8 cellular contexts compared by ENCODE assay signal in the genomic region with DNA sequence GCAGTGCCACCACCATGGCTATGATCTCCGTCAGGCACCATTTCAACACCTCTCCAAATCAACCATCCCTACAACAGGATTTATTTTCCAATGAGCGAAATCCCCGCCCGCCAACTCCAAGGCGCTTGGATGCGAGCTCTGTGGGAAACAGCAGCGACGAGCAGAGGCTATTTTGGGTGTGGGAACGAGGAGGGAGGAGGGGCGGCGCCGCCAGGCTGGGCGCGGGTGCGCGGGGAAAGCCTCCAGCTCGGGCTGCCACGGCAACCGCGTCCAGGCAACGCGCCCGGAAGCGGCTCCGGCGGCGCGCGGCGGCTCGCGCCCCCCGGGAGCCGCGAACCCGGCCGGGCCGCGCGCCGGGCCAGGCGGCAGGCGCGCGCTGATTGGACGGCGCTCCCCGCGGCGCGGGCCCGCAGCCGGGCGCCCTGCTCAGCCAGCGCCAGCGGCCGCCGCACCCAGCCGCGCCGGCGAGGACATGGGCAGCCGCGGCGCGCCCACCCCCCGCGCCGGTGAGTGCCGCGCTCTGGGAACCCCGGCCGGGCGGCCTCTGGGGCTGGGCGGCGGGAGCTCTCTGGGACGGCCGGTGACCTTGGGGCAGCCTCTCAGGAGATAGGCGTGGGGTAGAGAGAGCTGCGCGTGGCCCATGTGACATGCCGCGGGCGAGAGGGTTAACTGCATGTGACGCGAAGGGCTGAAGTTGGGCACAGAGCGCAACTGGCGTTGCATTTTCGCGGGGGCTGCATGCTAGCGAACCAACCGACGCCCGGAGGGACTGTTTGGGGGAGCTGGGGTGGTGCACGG. TPM values are rescaled to one million over a fixed set of nuclear protein-coding genes. Genes with fewer than 3 reads are reported as not detected.
DNase-seq lines count a peak whose midpoint lies in the region; ATAC-seq and TF ChIP-seq lines count a peak whose summit lies in the region.

A gene (plus strand): TSS at position 410 of the 798 bp plus-strand sequence. CDS start 20,441 bp downstream, outside the sequence.

- no peaks in the 10 kb centered on the region for H3K9me3 Mint-ChIP-seq in activated T-cell treated with anti-CD3 and anti-CD28 coated beads, Interleukin-2, amount 50 U/mL, for 24 hours

- peaks cover 17% of the 10 kb centered on the region for H3K27me3 ChIP-seq in fibroblast of lung (ENCODE audit: control insufficient read depth, insufficient read depth, low read length)

- ATAC-seq in GM19023 (IDR thresholded peaks at IDR 0.05; ENCODE audit: unreplicated experiment) (peak; percentile 69), HG03135 (IDR thresholded peaks at IDR 0.05; ENCODE audit: unreplicated experiment) (peak; percentile 73)

- H3K36me3 Mint-ChIP-seq in activated T-cell treated with anti-CD3 and anti-CD28 coated beads, Interleukin-2, amount 50 U/mL, for 24 hours (ENCODE audit: low read depth): no peaks in the 10 kb centered on the region

- H3K4me3 ChIP-seq in fibroblast of lung (replicated peaks in 1 of 4; ENCODE audit: control extremely low read depth in 1 of 4, insufficient read depth in 1 of 4, low read depth in 3 of 4, low read length in 4 of 4): peak within 1 kb of the TSS; percentile 27 to 58 (median 42)

- H3K4me1 Mint-ChIP-seq in activated T-cell treated with anti-CD3 and anti-CD28 coated beads, Interleukin-2, amount 50 U/mL, for 24 hours (ENCODE audit: low read depth): peaks cover 18% of the 10 kb centered on the region

- H3K4me3 Mint-ChIP-seq in activated T-cell treated with anti-CD3 and anti-CD28 coated beads, Interleukin-2, amount 50 U/mL, for 24 hours: peak within 1 kb of the TSS; percentile 72

- no peak within 1 kb of the TSS for H3K27ac ChIP-seq in fibroblast of lung (ENCODE audit: insufficient read depth, low read length)

- H3K4me2 ChIP-seq in fibroblast of lung (ENCODE audit: extremely low read depth, insufficient read depth, low read length): peak within 1 kb of the TSS; percentile 84

- DNase-seq in C1 segment of cervical spinal cord (lab: John Stamatoyannopoulos, UW) (peak in 13 of 14 donors; percentile 27 to 79 (median 54)), NCI-H446 treated with DMSO at 0.1 percent for 48 hours (lab: John Stamatoyannopoulos, UW) (peak; percentile 4), fibroblast of lung (ENCODE audit: low read depth in 2 of 2) (peak; percentile 72 to 77), myocyte (ENCODE audit: low read depth) (peak; percentile 87), superior temporal gyrus (ENCODE audit: extremely low spot score) (peak; percentile 85)
- DNase-seq in activated T-cell treated with anti-CD3 and anti-CD28 coated beads, Interleukin-2, amount 50 U/mL, for 24 hours: peak; percentile 64

- peaks cover 3% of the 10 kb centered on the region for H3K4me1 ChIP-seq in fibroblast of lung (ENCODE audit: control insufficient read depth, extremely low read depth, insufficient read depth, low read length)

- H3K27me3 Mint-ChIP-seq in activated T-cell treated with anti-CD3 and anti-CD28 coated beads, Interleukin-2, amount 50 U/mL, for 24 hours: peaks cover 72% of the 10 kb centered on the region

- peak within 1 kb of the TSS; percentile 38 for H2AFZ ChIP-seq in fibroblast of lung (ENCODE audit: low read length)

- H3K36me3 ChIP-seq in fibroblast of lung (ENCODE audit: control insufficient read depth, insufficient read depth, low read length): no peaks in the 10 kb centered on the region

- TF ChIP-seq CTCF in fibroblast of lung (conservative IDR thresholded peaks at IDR 0.05 in 1 of 2, IDR thresholded peaks at IDR 0.05 in 1 of 2; ENCODE audit: low read depth in 1 of 2, low read length in 2 of 2): no peak

- H3K9me3 ChIP-seq in fibroblast of lung (ENCODE audit: control insufficient read depth, insufficient read depth, low read depth, low read length): no peaks in the 10 kb centered on the region

- no peak within 1 kb of the TSS for H3K9ac ChIP-seq in fibroblast of lung (ENCODE audit: insufficient read depth, low read length)

- no peaks in the 10 kb centered on the region for H3K79me2 ChIP-seq in fibroblast of lung (ENCODE audit: control insufficient read depth, insufficient read depth, low read length)

- H3K27ac Mint-ChIP-seq in activated T-cell treated with anti-CD3 and anti-CD28 coated beads, Interleukin-2, amount 50 U/mL, for 24 hours: no peak within 1 kb of the TSS

- H4K20me1 ChIP-seq in fibroblast of lung (ENCODE audit: control insufficient read depth, extremely low read depth, insufficient read depth, low read length): no peaks in the 10 kb centered on the region

RNA-seq across cellular contexts. Expression of the gene that starts here (rescaled TPM):
- 0.26 and 0.33 TPM in 2 replicates for total RNA-seq in fibroblast of lung
- 0.09 and 0.24 TPM in 2 replicates for polyA plus RNA-seq in fibroblast of lung
- polyA plus RNA-seq in fibroblast of lung (2012): 0.06 TPM in 2 replicates
- polyA minus RNA-seq in fibroblast of lung (ENCODE audit: low replicate concordance): 0.47 TPM in 1 of 2 replicates, not detected in the other
- total RNA-seq in myocyte: 0.47 and 1.8 TPM in 2 replicates
- 0.49 TPM for polyA plus RNA-seq in myocyte (2012)

Comparison
In these comparisons a context has a peak if more than half of its experiments do, and no peak if none do; other contexts are left out.
1. Peak in DNase-seq, H3K4me3 ChIP-seq and H3K4me2 ChIP-seq in fibroblast of lung; RNA of the gene not detected or under 1 TPM.
2. DNase-seq: peak in every context shown above with its lines; median percentile 87 in myocyte; 85 in superior temporal gyrus; 74 in fibroblast of lung; 64 in activated T-cell treated with anti-CD3 and anti-CD28 coated beads, Interleukin-2, amount 50 U/mL, for 24 hours; 54 in C1 segment of cervical spinal cord; 4 in NCI-H446 treated with DMSO at 0.1 percent for 48 hours.